8 cellular contexts compared by ENCODE assay signal in the genomic region with DNA sequence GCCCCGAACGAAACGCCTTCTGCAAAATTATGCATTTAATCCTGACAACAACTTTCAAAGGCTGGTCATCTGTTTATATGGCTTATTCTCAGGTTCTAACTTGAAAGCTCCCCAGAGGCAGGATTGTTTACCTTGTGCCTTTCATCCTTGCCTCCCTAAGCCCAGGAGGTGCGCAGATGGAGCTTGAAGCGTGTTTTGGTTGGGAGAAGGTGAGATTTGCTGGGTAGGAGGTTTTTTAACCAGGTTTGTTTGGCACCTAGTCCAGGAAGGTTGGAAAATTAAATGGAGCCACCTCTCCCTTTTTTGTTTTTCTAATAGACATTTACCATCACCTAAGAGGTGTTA. TPM values are rescaled to one million over a fixed set of nuclear protein-coding genes. Genes with fewer than 3 reads are reported as not detected.
A peak's percentile ranks its signal among the peaks of the same experiment; 100 is the strongest.
DNase-seq lines count a peak whose midpoint lies in the region; ATAC-seq and TF ChIP-seq lines count a peak whose summit lies in the region.

No MANE protein-coding gene starts in this region.

- H2AFZ ChIP-seq in PC-3 (ENCODE audit: low read length) = peak overlapping the region; percentile 79

- peak overlapping the region; percentile 98 for H3K9ac ChIP-seq in PC-3 (ENCODE audit: low read length)

- CTCF ChIA-PET in PC-3 (lab: Charles Lee) = no interaction called here

- no TSS peak for BruUV-seq in PC-3 (replicated peaks; lab: Mats Ljungman, UMichigan)

- no peaks in the 10 kb centered on the region for H3K9me2 ChIP-seq in PC-3 (replicated peaks; ENCODE audit: low read length)

- H3K27me3 ChIP-seq in PC-3 (ENCODE audit: low read length) (no peaks in the 10 kb centered on the region), prostate gland (replicated peaks; ENCODE audit: insufficient read depth) (no peaks in the 10 kb centered on the region)

- POLR2A ChIA-PET in PC-3 (lab: Charles Lee; ENCODE audit: unreplicated experiment) = interaction anchor here (0.6 kb wide), 1 partner anchor 115 kb away, joined by 3 read pairs; no protein-coding TSS in a partner anchor

- peaks cover 17% of the 10 kb centered on the region; the same call in 1 of the 2 replicates for H3K36me3 ChIP-seq in PC-3 (ENCODE audit: low read depth, low read length)
- no peaks in the 10 kb centered on the region for H3K36me3 ChIP-seq in prostate gland

- no peak for TF ChIP-seq POLR2A in prostate gland (IDR thresholded peaks at IDR 0.05)

- whole genome bisulfite sequencing in prostate gland = 0% methylated on average over 5 of the region's 5 CpGs

- H3K9me3 ChIP-seq in PC-3 (ENCODE audit: low read length) (no peaks in the 10 kb centered on the region), prostate gland (no peaks in the 10 kb centered on the region)

- intact Hi-C loops in PC-3 (cut with micrococcal nuclease) = loop anchor here (10.0 kb wide), 1 partner anchor 410 kb away; no protein-coding TSS in a partner anchor
- intact Hi-C loops in prostate gland (cut with DNase I) = loop anchor here (2.0 to 5.0 kb wide), 2 partner anchors 72 to 236 kb away; a partner anchor contains a TSS

- no peaks in the 10 kb centered on the region for H3F3A ChIP-seq in PC-3 (ENCODE audit: low read length, unreplicated experiment)

- H3K4me1 ChIP-seq in PC-3 (ENCODE audit: insufficient read depth, low read length) (peaks cover 53% of the 10 kb centered on the region), prostate gland (replicated peaks) (no peaks in the 10 kb centered on the region)

- no peaks in the 10 kb centered on the region for H4K20me1 ChIP-seq in PC-3 (ENCODE audit: low read length)

- H3K27ac ChIP-seq in PC-3 (ENCODE audit: low read length) (peak overlapping the region; percentile 81), prostate gland (peak overlapping the region in 1 of 2 donors; percentile 59)

- H3K4me3 ChIP-seq in GM12864 (ENCODE audit: low read depth, low read length) (peak overlapping the region; percentile 95), PC-3 (ENCODE audit: low read length) (peak overlapping the region; percentile 81), prostate gland (peak overlapping the region; percentile 55 to 75)

- no peak for TF ChIP-seq CTCF in GM12864 (IDR thresholded peaks at IDR 0.05; ENCODE audit: low read depth, low read length, missing control alignments)
- no peak for TF ChIP-seq CTCF in PC-3 (conservative IDR thresholded peaks at IDR 0.05; ENCODE audit: low read depth, low read length)
- no peak for TF ChIP-seq CTCF in prostate gland (IDR thresholded peaks at IDR 0.05)

- peaks cover 64% of the 10 kb centered on the region for H3K79me2 ChIP-seq in PC-3 (ENCODE audit: low read length)

- ATAC-seq in PC-3 (no peak), esophagus mucosa (peak; percentile 5), GM21619 (IDR thresholded peaks at IDR 0.05; ENCODE audit: unreplicated experiment) (no peak), HG03378 (IDR thresholded peaks at IDR 0.05; ENCODE audit: unreplicated experiment) (no peak)

- DNase-seq in GM12864 (ENCODE audit: low read depth) = no peak
- no peak for DNase-seq in PC-3
- DNase-seq in prostate gland (ENCODE audit: low spot score) = no peak
- no peak for DNase-seq in DMS79 treated with DMSO at 0.1 percent for 48 hours (lab: John Stamatoyannopoulos, UW)
- no peak for DNase-seq in NCI-H526 treated with DMSO at 0.1 percent for 48 hours (lab: John Stamatoyannopoulos, UW)

- peak overlapping the region; percentile 89 for H3K4me2 ChIP-seq in PC-3 (ENCODE audit: low read length)

RNA-seq across cellular contexts. Expression of a gene that starts 0.7 kb away (rescaled TPM):
- total RNA-seq in PC-3 (2014; rRNA removed) = 40.2 and 51.0 TPM in 2 replicates
- total RNA-seq in esophagus mucosa = 13.4 TPM
- total RNA-seq in prostate gland = 10 to 100 TPM; 13.8 to 14.9 TPM
